ENCODE assay signal across 9 cellular contexts in the genomic region with DNA sequence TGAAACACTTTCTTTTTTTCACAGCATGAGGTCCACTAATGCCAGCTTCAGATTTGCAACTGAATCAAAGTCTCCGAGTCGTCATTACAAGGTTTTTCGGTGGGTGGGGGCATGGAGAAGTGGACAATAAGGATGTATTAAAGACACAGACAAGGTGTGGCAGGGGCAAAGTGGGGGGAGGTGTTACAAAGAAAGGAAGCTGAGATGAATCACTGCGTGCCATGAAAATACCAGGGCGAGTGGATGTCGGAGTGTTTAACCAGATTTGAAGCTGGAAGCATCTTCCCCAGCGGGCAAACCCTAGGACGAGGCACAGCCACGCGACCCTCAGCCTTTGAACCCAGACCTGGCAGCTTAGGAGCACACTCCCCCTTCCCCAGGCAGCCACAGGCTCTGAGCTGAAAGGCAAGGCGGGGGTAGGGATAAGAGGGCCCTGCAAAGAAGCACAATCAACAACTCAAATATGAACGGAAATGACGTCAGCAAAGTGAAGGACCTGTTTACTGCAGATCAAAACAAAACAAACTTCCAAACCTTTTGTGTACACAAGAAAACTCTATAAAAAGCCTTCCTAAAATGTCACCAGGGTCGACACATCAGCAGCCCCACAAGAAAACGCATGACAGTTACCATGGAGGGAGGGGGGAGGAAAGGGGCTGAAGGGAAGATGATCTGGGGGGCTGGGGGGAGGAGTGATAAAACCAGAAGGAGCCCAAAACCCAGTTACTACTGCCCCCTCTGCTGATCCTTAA. TPM values are rescaled to one million over a fixed set of nuclear protein-coding genes. Genes with fewer than 3 reads are reported as not detected.
DNase-seq lines count a peak whose midpoint lies in the region; ATAC-seq and TF ChIP-seq lines count a peak whose summit lies in the region.
"Had no signal": no experiment of that assay in that cellular context is flagged by ENCODE, and none has a peak within 500 bp of the region (broad histone marks: within the 10 kb centered on the region; RNA-seq: fewer than 3 reads in every experiment).

No MANE protein-coding gene starts in this region.

- ATAC-seq in natural killer cell treated with Interleukin-12 subunit alpha and Interleukin-12 subunit beta and Interleukin-15 and Interleukin-18, amount 100 ng/mL, for 72 hours = no peak
- ATAC-seq in GM21423 (IDR thresholded peaks at IDR 0.05; ENCODE audit: unreplicated experiment) = no peak

- no peaks in the 10 kb centered on the region for H3K9me3 ChIP-seq in prostate gland

- H3K27me3 Mint-ChIP-seq in natural killer cell treated with Interleukin-12 subunit alpha and Interleukin-12 subunit beta and Interleukin-15 and Interleukin-18, amount 100 ng/mL, for 72 hours = peaks cover 29 to 41% of the 10 kb centered on the region in 2 donors

- no peak overlapping the region for H3K27ac Mint-ChIP-seq in natural killer cell treated with Interleukin-12 subunit alpha and Interleukin-12 subunit beta and Interleukin-15 and Interleukin-18, amount 100 ng/mL, for 72 hours
- H3K27ac Mint-ChIP-seq: activated T-cell treated with anti-CD3 and anti-CD28 coated beads, Interleukin-2, amount 50 U/mL, for 24 hours had no signal

- no peaks in the 10 kb centered on the region for H3K27me3 ChIP-seq in prostate gland (replicated peaks; ENCODE audit: insufficient read depth)

- H3K9me3 Mint-ChIP-seq in natural killer cell treated with Interleukin-12 subunit alpha and Interleukin-12 subunit beta and Interleukin-15 and Interleukin-18, amount 100 ng/mL, for 72 hours = no peaks in the 10 kb centered on the region
- H3K9me3 Mint-ChIP-seq: activated T-cell treated with anti-CD3 and anti-CD28 coated beads, Interleukin-2, amount 50 U/mL, for 24 hours had no signal

- peak overlapping the region; percentile 93 for H3K27ac ChIP-seq in epithelial cell of prostate
- H3K27ac ChIP-seq in prostate gland = peak overlapping the region; percentile 97 to 100

- 41% methylated on average over 15 of the region's 15 CpGs for WGBS in prostate gland

- DNase-seq in ELF-1 (ENCODE audit: low read depth, low spot score) (peak; percentile 63), NCI-H345 (lab: John Stamatoyannopoulos, UW) (peak; percentile 75), epithelial cell of prostate (ENCODE audit: low read depth, low spot score) (no peak), prostate gland (ENCODE audit: low spot score) (no peak), SKM-1 (lab: John Stamatoyannopoulos, UW; ENCODE audit: unreplicated experiment) (no peak), amniotic stem cell (lab: John Stamatoyannopoulos, UW) (no peak)
- no peak for DNase-seq in natural killer cell treated with Interleukin-12 subunit alpha and Interleukin-12 subunit beta and Interleukin-15 and Interleukin-18, amount 100 ng/mL, for 72 hours (ENCODE audit: low spot score)
- DNase-seq: activated T-cell treated with anti-CD3 and anti-CD28 coated beads, Interleukin-2, amount 50 U/mL, for 24 hours had no signal

- intact Hi-C loops in prostate gland (cut with DNase I) = loop anchor here (5.0 kb wide), 1 partner anchor 266 kb away; no protein-coding TSS in a partner anchor

- no peak overlapping the region for H3K4me3 ChIP-seq in prostate gland

- H3K36me3 Mint-ChIP-seq in natural killer cell treated with Interleukin-12 subunit alpha and Interleukin-12 subunit beta and Interleukin-15 and Interleukin-18, amount 100 ng/mL, for 72 hours = peaks cover 6% of the 10 kb centered on the region

- no peak for TF ChIP-seq POLR2A in prostate gland (IDR thresholded peaks at IDR 0.05)

- H3K36me3 ChIP-seq in prostate gland = no peaks in the 10 kb centered on the region

- peaks cover 40% of the 10 kb centered on the region for H3K4me1 ChIP-seq in prostate gland (replicated peaks)

- H3K4me3 Mint-ChIP-seq in natural killer cell treated with Interleukin-12 subunit alpha and Interleukin-12 subunit beta and Interleukin-15 and Interleukin-18, amount 100 ng/mL, for 72 hours = no peak overlapping the region
- H3K4me3 Mint-ChIP-seq: activated T-cell treated with anti-CD3 and anti-CD28 coated beads, Interleukin-2, amount 50 U/mL, for 24 hours had no signal

- H3K4me1 Mint-ChIP-seq in natural killer cell treated with Interleukin-12 subunit alpha and Interleukin-12 subunit beta and Interleukin-15 and Interleukin-18, amount 100 ng/mL, for 72 hours (ENCODE audit: low read depth in 2 of 2) = peaks cover 27 to 30% of the 10 kb centered on the region in 2 donors

- no peak for TF ChIP-seq CTCF in prostate gland (IDR thresholded peaks at IDR 0.05)

RNA-seq across cellular contexts. Expression of gene ZFHX3, which starts 5.6 kb away (rescaled TPM):
- total RNA-seq in prostate gland = 10 to 100 TPM; 51.1 to 53.9 TPM
- total RNA-seq in natural killer cell treated with Interleukin-12 subunit alpha and Interleukin-12 subunit beta and Interleukin-15 and Interleukin-18, amount 100 ng/mL, for 72 hours = under 1 TPM; 0.50 to 0.78 TPM

Comparison
In these comparisons a context has a peak if more than half of its experiments do, and no peak if none do; other contexts are left out.
1. DNase-seq: peak in ELF-1 (single experiment) and NCI-H345 (single experiment); none in epithelial cell of prostate (single experiment), prostate gland (single experiment), SKM-1 (single experiment), natural killer cell treated with Interleukin-12 subunit alpha and Interleukin-12 subunit beta and Interleukin-15 and Interleukin-18, amount 100 ng/mL, for 72 hours (single experiment) and amniotic stem cell (single experiment).
2. RNA of gene ZFHX3, which starts 5.6 kb away (total RNA-seq): 51.1 to 53.9 TPM in prostate gland; 0.50 to 0.78 TPM in natural killer cell treated with Interleukin-12 subunit alpha and Interleukin-12 subunit beta and Interleukin-15 and Interleukin-18, amount 100 ng/mL, for 72 hours; every median in the first group is over 10 times any median in the second.